15 cellular contexts compared by ENCODE assay signal in genomic region chr15:86608461-86608860, GRCh38.
DNase-seq lines count a peak whose midpoint lies in the region; ATAC-seq lines count a peak whose summit lies in the region.
"Had no signal": no experiment of that assay in that cellular context is flagged by ENCODE, and none has a peak within 500 bp of the region (broad histone marks: within the 10 kb centered on the region; RNA-seq: fewer than 3 reads in every experiment).

No MANE protein-coding gene starts in this region.

- H3K9me3 Mint-ChIP-seq in activated CD4-positive, alpha-beta memory T cell treated with anti-CD3 and anti-CD28 coated beads for 36 hours, result no peaks in the 10 kb centered on the region

- peaks cover 32% of the 10 kb centered on the region for H3K4me1 Mint-ChIP-seq in activated CD4-positive, alpha-beta memory T cell treated with anti-CD3 and anti-CD28 coated beads for 36 hours (ENCODE audit: low read depth)

- ATAC-seq in HG03571 (IDR thresholded peaks at IDR 0.05; ENCODE audit: unreplicated experiment), result no peak
- ATAC-seq: HCT116, natural killer cell had no signal

- H3K36me3 Mint-ChIP-seq in activated CD4-positive, alpha-beta memory T cell treated with anti-CD3 and anti-CD28 coated beads for 36 hours, result no peaks in the 10 kb centered on the region
- H3K36me3 Mint-ChIP-seq: natural killer cell had no signal

- no peak overlapping the region for H3K4me3 Mint-ChIP-seq in activated CD4-positive, alpha-beta memory T cell treated with anti-CD3 and anti-CD28 coated beads for 36 hours
- H3K4me3 Mint-ChIP-seq: activated T-helper 17 cell treated with anti-CD3 and anti-CD28 coated beads, Interleukin-2, amount 50 U/mL, for 72 hours; natural killer cell had no signal

- peak; percentile 48 for DNase-seq in COLO829 (ENCODE audit: low spot score)
- DNase-seq in NCI-H1694 treated with DMSO at 0.1 percent for 48 hours (lab: John Stamatoyannopoulos, UW), result peak; percentile 78
- peak; percentile 65 for DNase-seq in astrocyte of the hippocampus (ENCODE audit: low read depth, low spot score)
- DNase-seq in myocyte (ENCODE audit: low read depth), result peak; percentile 92
- DNase-seq in activated CD4-positive, alpha-beta memory T cell treated with anti-CD3 and anti-CD28 coated beads for 36 hours, result no peak
- DNase-seq in LoVo (ENCODE audit: low spot score), result no peak
- no peak for DNase-seq in activated naive CD4-positive, alpha-beta T cell treated with anti-CD3 and anti-CD28 coated beads, Interleukin-2, amount 50 U/mL, for 16 hours
- DNase-seq: activated CD4-positive, CD25-positive, alpha-beta regulatory T cell; Calu3; natural killer cell; NCI-H2107; stimulated activated CD4-positive, alpha-beta T cell treated with anti-CD3 and anti-CD28 coated beads, Interleukin-15, amount 100 ng/mL, for 24 hours had no signal

- H3K27ac Mint-ChIP-seq in activated CD4-positive, alpha-beta memory T cell treated with anti-CD3 and anti-CD28 coated beads for 36 hours, result no peak overlapping the region
- H3K27ac Mint-ChIP-seq: activated T-helper 17 cell treated with anti-CD3 and anti-CD28 coated beads, Interleukin-2, amount 50 U/mL, for 72 hours; natural killer cell had no signal

- no peaks in the 10 kb centered on the region for H3K27me3 Mint-ChIP-seq in activated CD4-positive, alpha-beta memory T cell treated with anti-CD3 and anti-CD28 coated beads for 36 hours

- POLR2A ChIA-PET in activated CD4-positive, alpha-beta memory T cell treated with anti-CD3 and anti-CD28 coated beads for 36 hours (lab: Charles Lee), result no interaction called here

- intact Hi-C loops in activated CD4-positive, alpha-beta memory T cell treated with anti-CD3 and anti-CD28 coated beads for 36 hours (cut with micrococcal nuclease), result no loop called here

- CTCF ChIA-PET in activated CD4-positive, alpha-beta memory T cell treated with anti-CD3 and anti-CD28 coated beads for 36 hours (lab: Charles Lee), result no interaction called here

Comparison
In these comparisons a context has a peak if more than half of its experiments do, and no peak if none do; other contexts are left out.
1. DNase-seq: peak in COLO829 (single experiment), NCI-H1694 treated with DMSO at 0.1 percent for 48 hours (single experiment), astrocyte of the hippocampus (single experiment) and myocyte (single experiment); none in activated CD4-positive, alpha-beta memory T cell treated with anti-CD3 and anti-CD28 coated beads for 36 hours (single experiment), LoVo (single experiment) and activated naive CD4-positive, alpha-beta T cell treated with anti-CD3 and anti-CD28 coated beads, Interleukin-2, amount 50 U/mL, for 16 hours (single experiment).